1 cellular context compared by ENCODE assay signal in the genomic region with DNA sequence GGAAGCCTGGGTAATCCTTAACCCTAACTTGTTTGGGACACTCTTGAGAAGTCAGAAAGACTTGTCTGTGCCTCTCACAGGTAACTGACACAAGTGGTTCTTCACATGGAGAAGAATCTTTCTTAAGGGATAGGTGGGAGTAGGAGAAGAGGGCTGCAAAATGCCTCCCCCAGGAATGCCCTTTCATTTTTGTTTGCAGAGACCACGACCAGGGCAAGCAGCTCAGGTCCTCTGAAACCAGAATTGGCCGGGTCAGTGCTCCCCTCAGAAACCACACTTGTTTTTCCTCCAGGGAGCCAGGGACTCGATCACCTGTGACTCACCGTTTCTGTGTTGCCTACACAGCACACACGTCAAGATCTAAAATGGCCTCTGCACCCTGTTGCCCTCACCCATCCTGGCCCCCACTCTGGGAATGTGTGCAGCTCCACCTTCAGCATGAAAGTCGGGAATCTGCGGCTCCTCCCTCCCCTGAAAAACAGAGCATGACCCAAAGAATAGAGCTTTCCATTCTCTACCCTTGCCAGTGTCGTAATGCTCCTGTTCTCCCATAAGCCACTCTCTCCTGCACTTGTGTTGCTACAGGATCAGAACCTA.
TF ChIP-seq lines count a peak whose summit lies in the region.

No MANE protein-coding gene starts in this region.

TF ChIP-seq in HepG2, 621 proteins besides CTCF, POLR2A, EP300 and RAD21 (continued from another document and continues in another):
- TF ChIP-seq THAP8 (CRISPR knock-in tag; IDR thresholded peaks at IDR 0.05; ENCODE audit: borderline replicate concordance) (no peak), ZNF3 (CRISPR knock-in tag; IDR thresholded peaks at IDR 0.05) (no peak), ZNF12 (CRISPR knock-in tag; IDR thresholded peaks at IDR 0.05) (no peak; the same call in 1 of the 2 replicates), FOXK1 (CRISPR knock-in tag; IDR thresholded peaks at IDR 0.05; ENCODE audit: borderline replicate concordance, low read depth) (peak; percentile 72; the same call in 1 of the 2 replicates), SYNCRIP (IDR thresholded peaks at IDR 0.05; ENCODE audit: insufficient read depth, low read depth, low read length) (no peak), ZNF788 (CRISPR knock-in tag; IDR thresholded peaks at IDR 0.05; ENCODE audit: borderline replicate concordance) (peak; percentile 41), HNRNPUL1 (IDR thresholded peaks at IDR 0.05; ENCODE audit: low read depth, low read length) (no peak), PAF1 (CRISPR knock-in tag; IDR thresholded peaks at IDR 0.05) (no peak), ZNF652 (CRISPR knock-in tag; IDR thresholded peaks at IDR 0.05; ENCODE audit: borderline replicate concordance, low read depth) (no peak), MED1 (CRISPR knock-in tag; IDR thresholded peaks at IDR 0.05) (peak; percentile 83), ZNF644 (CRISPR knock-in tag; IDR thresholded peaks at IDR 0.05; ENCODE audit: low read depth) (peak; percentile 75; the same call in 1 of the 2 replicates), ZFP1 (CRISPR knock-in tag; IDR thresholded peaks at IDR 0.05) (no peak), ATF7 (IDR thresholded peaks at IDR 0.05) (no peak), ATF7 (CRISPR knock-in tag; IDR thresholded peaks at IDR 0.05) (no peak), ZNF616 (CRISPR knock-in tag; IDR thresholded peaks at IDR 0.05; ENCODE audit: low read depth) (0 out of 2 replicates have a peak, but pooled peaks have one; percentile 35), RERE (CRISPR knock-in tag; IDR thresholded peaks at IDR 0.05; ENCODE audit: low read depth) (no peak), ZNF138 (CRISPR knock-in tag; IDR thresholded peaks at IDR 0.05; ENCODE audit: low read depth) (no peak), ZNF672 (CRISPR knock-in tag; IDR thresholded peaks at IDR 0.05) (no peak), ZSCAN5A (CRISPR knock-in tag; IDR thresholded peaks at IDR 0.05; ENCODE audit: borderline replicate concordance) (0 out of 2 replicates have a peak, but pooled peaks have one; percentile 38), SAP130 (CRISPR knock-in tag; IDR thresholded peaks at IDR 0.05; ENCODE audit: low read depth) (peak; percentile 76), KDM2A (CRISPR knock-in tag; IDR thresholded peaks at IDR 0.05; ENCODE audit: borderline replicate concordance, low read depth) (no peak; the same call in 1 of the 2 replicates), HMG20B (CRISPR knock-in tag; conservative IDR thresholded peaks at IDR 0.05) (0 out of 2 replicates have a peak, but pooled peaks have one; percentile 2), TSC22D2 (CRISPR knock-in tag; IDR thresholded peaks at IDR 0.05; ENCODE audit: borderline replicate concordance) (0 out of 2 replicates have a peak, but pooled peaks have one; percentile 27), PRDM10 (CRISPR knock-in tag; IDR thresholded peaks at IDR 0.05; ENCODE audit: low read depth) (peak; percentile 76), ZNF629 (CRISPR knock-in tag; conservative IDR thresholded peaks at IDR 0.05) (peak; percentile 41), GABPA (IDR thresholded peaks at IDR 0.05; ENCODE audit: low read depth, low read length) (no peak), GABPA (CRISPR knock-in tag; IDR thresholded peaks at IDR 0.05; ENCODE audit: low read depth) (no peak; the same call in 1 of the 2 replicates), ZFP36 (IDR thresholded peaks at IDR 0.05; ENCODE audit: borderline replicate concordance, low read depth, low read length, partially characterized antibody) (no peak), ZBTB42 (CRISPR knock-in tag; IDR thresholded peaks at IDR 0.05) (no peak)
- TF ChIP-seq, protein P1, sequence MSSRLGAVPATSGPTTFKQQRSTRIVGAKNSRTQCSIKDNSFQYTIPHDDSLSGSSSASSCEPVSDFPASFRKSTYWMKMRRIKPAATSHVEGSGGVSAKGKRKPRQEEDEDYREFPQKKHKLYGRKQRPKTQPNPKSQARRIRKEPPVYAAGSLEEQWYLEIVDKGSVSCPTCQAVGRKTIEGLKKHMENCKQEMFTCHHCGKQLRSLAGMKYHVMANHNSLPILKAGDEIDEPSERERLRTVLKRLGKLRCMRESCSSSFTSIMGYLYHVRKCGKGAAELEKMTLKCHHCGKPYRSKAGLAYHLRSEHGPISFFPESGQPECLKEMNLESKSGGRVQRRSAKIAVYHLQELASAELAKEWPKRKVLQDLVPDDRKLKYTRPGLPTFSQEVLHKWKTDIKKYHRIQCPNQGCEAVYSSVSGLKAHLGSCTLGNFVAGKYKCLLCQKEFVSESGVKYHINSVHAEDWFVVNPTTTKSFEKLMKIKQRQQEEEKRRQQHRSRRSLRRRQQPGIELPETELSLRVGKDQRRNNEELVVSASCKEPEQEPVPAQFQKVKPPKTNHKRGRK (CRISPR knock-in tag; IDR thresholded peaks at IDR 0.05): no peak
- TF ChIP-seq, protein P2, sequence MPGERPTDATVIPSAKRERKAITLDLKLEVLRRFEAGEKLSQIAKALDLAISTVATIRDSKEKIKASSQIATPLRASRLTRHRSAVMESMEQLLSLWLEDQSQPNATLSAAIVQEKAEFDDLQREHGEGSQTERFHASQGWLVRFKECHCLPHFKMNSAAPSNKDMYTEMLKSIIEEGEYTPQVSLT (CRISPR knock-in tag; IDR thresholded peaks at IDR 0.05; ENCODE audit: borderline replicate concordance, low read depth): no peak
- TF ChIP-seq, protein P3, sequence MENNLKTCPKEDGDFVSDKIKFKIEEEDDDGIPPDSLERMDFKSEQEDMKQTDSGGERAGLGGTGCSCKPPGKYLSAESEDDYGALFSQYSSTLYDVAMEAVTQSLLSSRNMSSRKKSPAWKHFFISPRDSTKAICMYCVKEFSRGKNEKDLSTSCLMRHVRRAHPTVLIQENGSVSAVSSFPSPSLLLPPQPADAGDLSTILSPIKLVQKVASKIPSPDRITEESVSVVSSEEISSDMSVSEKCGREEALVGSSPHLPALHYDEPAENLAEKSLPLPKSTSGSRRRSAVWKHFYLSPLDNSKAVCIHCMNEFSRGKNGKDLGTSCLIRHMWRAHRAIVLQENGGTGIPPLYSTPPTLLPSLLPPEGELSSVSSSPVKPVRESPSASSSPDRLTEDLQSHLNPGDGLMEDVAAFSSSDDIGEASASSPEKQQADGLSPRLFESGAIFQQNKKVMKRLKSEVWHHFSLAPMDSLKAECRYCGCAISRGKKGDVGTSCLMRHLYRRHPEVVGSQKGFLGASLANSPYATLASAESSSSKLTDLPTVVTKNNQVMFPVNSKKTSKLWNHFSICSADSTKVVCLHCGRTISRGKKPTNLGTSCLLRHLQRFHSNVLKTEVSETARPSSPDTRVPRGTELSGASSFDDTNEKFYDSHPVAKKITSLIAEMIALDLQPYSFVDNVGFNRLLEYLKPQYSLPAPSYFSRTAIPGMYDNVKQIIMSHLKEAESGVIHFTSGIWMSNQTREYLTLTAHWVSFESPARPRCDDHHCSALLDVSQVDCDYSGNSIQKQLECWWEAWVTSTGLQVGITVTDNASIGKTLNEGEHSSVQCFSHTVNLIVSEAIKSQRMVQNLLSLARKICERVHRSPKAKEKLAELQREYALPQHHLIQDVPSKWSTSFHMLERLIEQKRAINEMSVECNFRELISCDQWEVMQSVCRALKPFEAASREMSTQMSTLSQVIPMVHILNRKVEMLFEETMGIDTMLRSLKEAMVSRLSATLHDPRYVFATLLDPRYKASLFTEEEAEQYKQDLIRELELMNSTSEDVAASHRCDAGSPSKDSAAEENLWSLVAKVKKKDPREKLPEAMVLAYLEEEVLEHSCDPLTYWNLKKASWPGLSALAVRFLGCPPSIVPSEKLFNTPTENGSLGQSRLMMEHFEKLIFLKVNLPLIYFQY (CRISPR knock-in tag; IDR thresholded peaks at IDR 0.05; ENCODE audit: borderline replicate concordance): no peak
- TF ChIP-seq, protein P4, sequence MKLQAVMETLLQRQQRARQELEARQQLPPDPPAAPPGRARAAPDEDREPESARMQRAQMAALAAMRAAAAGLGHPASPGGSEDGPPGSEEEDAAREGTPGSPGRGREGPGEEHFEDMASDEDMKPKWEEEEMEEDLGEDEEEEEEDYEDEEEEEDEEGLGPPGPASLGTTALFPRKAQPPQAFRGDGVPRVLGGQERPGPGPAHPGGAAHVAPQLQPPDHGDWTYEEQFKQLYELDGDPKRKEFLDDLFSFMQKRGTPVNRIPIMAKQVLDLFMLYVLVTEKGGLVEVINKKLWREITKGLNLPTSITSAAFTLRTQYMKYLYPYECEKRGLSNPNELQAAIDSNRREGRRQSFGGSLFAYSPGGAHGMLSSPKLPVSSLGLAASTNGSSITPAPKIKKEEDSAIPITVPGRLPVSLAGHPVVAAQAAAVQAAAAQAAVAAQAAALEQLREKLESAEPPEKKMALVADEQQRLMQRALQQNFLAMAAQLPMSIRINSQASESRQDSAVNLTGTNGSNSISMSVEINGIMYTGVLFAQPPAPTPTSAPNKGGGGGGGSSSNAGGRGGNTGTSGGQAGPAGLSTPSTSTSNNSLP (IDR thresholded peaks at IDR 0.05; ENCODE audit: low read depth, low read length): no peak
- TF ChIP-seq, protein P5, sequence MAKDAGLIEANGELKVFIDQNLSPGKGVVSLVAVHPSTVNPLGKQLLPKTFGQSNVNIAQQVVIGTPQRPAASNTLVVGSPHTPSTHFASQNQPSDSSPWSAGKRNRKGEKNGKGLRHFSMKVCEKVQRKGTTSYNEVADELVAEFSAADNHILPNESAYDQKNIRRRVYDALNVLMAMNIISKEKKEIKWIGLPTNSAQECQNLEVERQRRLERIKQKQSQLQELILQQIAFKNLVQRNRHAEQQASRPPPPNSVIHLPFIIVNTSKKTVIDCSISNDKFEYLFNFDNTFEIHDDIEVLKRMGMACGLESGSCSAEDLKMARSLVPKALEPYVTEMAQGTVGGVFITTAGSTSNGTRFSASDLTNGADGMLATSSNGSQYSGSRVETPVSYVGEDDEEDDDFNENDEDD (CRISPR knock-in tag; IDR thresholded peaks at IDR 0.05; ENCODE audit: borderline replicate concordance): peak; percentile 77; the same call in 1 of the 2 replicates
